Comparison of ENCODE assay signal across 1 cellular context in genomic region chr3:185555101-185555501, GRCh38.
TF ChIP-seq lines count a peak whose summit lies in the region.

No MANE protein-coding gene starts in this region.

TF ChIP-seq in IMR-90, 13 proteins besides CTCF, POLR2A, EP300 and RAD21:
- TF ChIP-seq RFX5 (IDR thresholded peaks at IDR 0.05; ENCODE audit: low read depth, low read length) (no peak), NFE2L2 (IDR thresholded peaks at IDR 0.05; ENCODE audit: low read depth, low read length) (no peak), BHLHE40 (IDR thresholded peaks at IDR 0.05; ENCODE audit: low read depth, low read length) (no peak), MXI1 (IDR thresholded peaks at IDR 0.05; ENCODE audit: borderline replicate concordance, low read depth, low read length) (no peak), ELK1 (IDR thresholded peaks at IDR 0.05; ENCODE audit: borderline replicate concordance, low read depth, low read length) (no peak), MAZ (IDR thresholded peaks at IDR 0.05; ENCODE audit: borderline replicate concordance, low read depth, low read length) (no peak), SMC3 (IDR thresholded peaks at IDR 0.05; ENCODE audit: low read depth, low read length) (no peak), FOS (IDR thresholded peaks at IDR 0.05; ENCODE audit: low read depth, low read length) (no peak), CHD1 (IDR thresholded peaks at IDR 0.05; ENCODE audit: low read depth, low read length) (no peak), MAFK (IDR thresholded peaks at IDR 0.05; ENCODE audit: low read depth, low read length) (no peak)
- TF ChIP-seq, protein P1, sequence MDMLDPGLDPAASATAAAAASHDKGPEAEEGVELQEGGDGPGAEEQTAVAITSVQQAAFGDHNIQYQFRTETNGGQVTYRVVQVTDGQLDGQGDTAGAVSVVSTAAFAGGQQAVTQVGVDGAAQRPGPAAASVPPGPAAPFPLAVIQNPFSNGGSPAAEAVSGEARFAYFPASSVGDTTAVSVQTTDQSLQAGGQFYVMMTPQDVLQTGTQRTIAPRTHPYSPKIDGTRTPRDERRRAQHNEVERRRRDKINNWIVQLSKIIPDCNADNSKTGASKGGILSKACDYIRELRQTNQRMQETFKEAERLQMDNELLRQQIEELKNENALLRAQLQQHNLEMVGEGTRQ (IDR thresholded peaks at IDR 0.05; ENCODE audit: low read depth, low read length): no peak
